ENCODE assay signal across 11 cellular contexts in genomic region chr1:59673575-59674467, GRCh38.
DNase-seq lines count a peak whose midpoint lies in the region; ATAC-seq and TF ChIP-seq lines count a peak whose summit lies in the region.
"Had no signal": no experiment of that assay in that cellular context is flagged by ENCODE, and none has a peak within 500 bp of the region (broad histone marks: within the 10 kb centered on the region; RNA-seq: fewer than 3 reads in every experiment).

No MANE protein-coding gene starts in this region.

- H3K9me2 ChIP-seq in HCT116 (ENCODE audit: insufficient read depth), result no peaks in the 10 kb centered on the region

- TF ChIP-seq RAD21 in HCT116 (IDR thresholded peaks at IDR 0.05; ENCODE audit: low read depth), result no peak
- TF ChIP-seq RAD21 in liver (IDR thresholded peaks at IDR 0.05), result peak in 1 of 2 donors; percentile 16

- RAD21 ChIA-PET in HCT116 (lab: Charles Lee; ENCODE audit: low non-redundant PET in 1 of 2, low total read pairs in 2 of 2, uncharacterized antibody in 2 of 2, unreplicated experiment in 2 of 2), result no interaction called here

- H3K36me3 ChIP-seq in HCT116 (ENCODE audit: control insufficient read depth in 1 of 2, insufficient read depth in 2 of 2, low read length in 2 of 2) (no peaks in the 10 kb centered on the region), body of pancreas (replicated peaks in 1 of 2; ENCODE audit: insufficient read depth in 1 of 2, low read depth in 2 of 2) (no peaks in the 10 kb centered on the region), liver (ENCODE audit: control insufficient read depth in 4 of 4, insufficient read depth in 3 of 4, low read depth in 1 of 4, low read length in 3 of 4) (peaks cover 0 to 7% (median 3%) of the 10 kb centered on the region in 4 donors), spleen (no peaks in the 10 kb centered on the region)

- no peak for TF ChIP-seq CTCF in HCT116 (IDR thresholded peaks at IDR 0.05 in 2 of 3, conservative IDR thresholded peaks at IDR 0.05 in 1 of 3; ENCODE audit: borderline replicate concordance in 1 of 3, insufficient read depth in 1 of 3, low read depth in 2 of 3, low read length in 2 of 3)
- no peak for TF ChIP-seq CTCF in body of pancreas (IDR thresholded peaks at IDR 0.05)
- no peak for TF ChIP-seq CTCF in liver (IDR thresholded peaks at IDR 0.05; ENCODE audit: low read depth, low read length, missing input control)
- no peak for TF ChIP-seq CTCF in spleen (IDR thresholded peaks at IDR 0.05 in 8 of 11, conservative IDR thresholded peaks at IDR 0.05 in 3 of 11)
- TF ChIP-seq CTCF in omental fat pad (IDR thresholded peaks at IDR 0.05), result no peak

- no peaks in the 10 kb centered on the region for H4K20me1 ChIP-seq in HCT116 (ENCODE audit: insufficient read depth)

- 56 to 78% methylated on average over 15 to 16 of the region's 16 CpGs for WGBS in body of pancreas, 2 donors
- 36% methylated on average over 16 of the region's 16 CpGs for WGBS in liver
- WGBS in spleen, 5 donors, result 61 to 75% (median 64%) methylated on average over 14 to 16 of the region's 16 CpGs

- peaks cover 0 to 7% of the 10 kb centered on the region in 2 experiments; a peak in 1 of 4 replicates for H3K9me3 ChIP-seq in HCT116 (ENCODE audit: control insufficient read depth in 1 of 2, insufficient read depth in 1 of 2, low read depth in 1 of 2, low read length in 2 of 2)
- no peaks in the 10 kb centered on the region for H3K9me3 ChIP-seq in body of pancreas
- no peaks in the 10 kb centered on the region for H3K9me3 ChIP-seq in liver (ENCODE audit: control insufficient read depth in 4 of 4, low read length in 3 of 4)
- no peaks in the 10 kb centered on the region for H3K9me3 ChIP-seq in spleen

- DNase-seq in HCT116 (ENCODE audit: low read depth, low spot score), result no peak
- peak; percentile 43 to 77 (median 71) for DNase-seq in body of pancreas
- peak; percentile 76 for DNase-seq in spleen
- no peak for DNase-seq in globus pallidus (ENCODE audit: low spot score)
- DNase-seq in omental fat pad (ENCODE audit: low spot score), result no peak
- DNase-seq: activated CD4-positive, alpha-beta memory T cell treated with anti-CD3 and anti-CD28 coated beads, Interleukin-2, amount 10 ng/mL, durations not matched to agents 7 days and 5 days; activated naive CD8-positive, alpha-beta T cell treated with anti-CD3 and anti-CD28 coated beads, Interleukin-2, amount 50 U/mL, for 24 hours; NCI-H446 treated with DMSO at 0.1 percent for 48 hours had no signal

- H3K79me2 ChIP-seq in HCT116 (ENCODE audit: insufficient read depth, low read length), result no peaks in the 10 kb centered on the region

- TF ChIP-seq POLR2A in HCT116 (IDR thresholded peaks at IDR 0.05; ENCODE audit: borderline replicate concordance, extremely low read depth, insufficient read depth, insufficient read length) (no peak), body of pancreas (IDR thresholded peaks at IDR 0.05) (peak in 2 of 3 donors; percentile 42 to 46), spleen (IDR thresholded peaks at IDR 0.05) (no peak)

- CTCF ChIA-PET in HCT116 (lab: Charles Lee), result interaction anchor here (1.1 kb wide), 1 partner anchor 25 kb away, joined by 4 read pairs; no protein-coding TSS in a partner anchor

- no TSS peak for BruUV-seq in HCT116 (replicated peaks; lab: Mats Ljungman, UMichigan)

- no peak for ATAC-seq in HCT116
- ATAC-seq in body of pancreas, result peak; percentile 75
- no peak for ATAC-seq in HG03571 (IDR thresholded peaks at IDR 0.05; ENCODE audit: unreplicated experiment)
- no peak for ATAC-seq in omental fat pad (ENCODE audit: low FRiP score)
- ATAC-seq in GM19395 (IDR thresholded peaks at IDR 0.05; ENCODE audit: unreplicated experiment), result no peak

- H3K4me1 ChIP-seq in HCT116 (ENCODE audit: control insufficient read depth in 1 of 2, insufficient read depth in 2 of 2, low read length in 2 of 2), result peaks cover 11 to 31% of the 10 kb centered on the region in 2 experiments; a peak in 3 of 4 replicates
- peaks cover 69% of the 10 kb centered on the region for H3K4me1 ChIP-seq in body of pancreas
- H3K4me1 ChIP-seq in liver (ENCODE audit: control insufficient read depth in 4 of 4, insufficient read depth in 4 of 4, low read length in 3 of 4), result peaks cover 9 to 24% (median 17%) of the 10 kb centered on the region in 4 donors
- peaks cover 0 to 49% (median 18%) of the 10 kb centered on the region in 6 donors for H3K4me1 ChIP-seq in spleen

- peak overlapping the region; percentile 43; the same call in 1 of the 2 replicates for H3K4me2 ChIP-seq in HCT116 (ENCODE audit: low read length)

- no peak overlapping the region for H2AFZ ChIP-seq in HCT116 (ENCODE audit: low read depth, low read length, poor library complexity, severe bottlenecking)

- intact Hi-C loops in HCT116 (cut with micrococcal nuclease) (loop anchor here (10.0 kb wide), 1 partner anchor 249 kb away; no protein-coding TSS in a partner anchor), body of pancreas (cut with DNase I) (no loop called here), spleen (cut with DNase I; ENCODE audit: low total_unique reads) (no loop called here)

- H3K4me3 ChIP-seq in HCT116 (replicated peaks in 1 of 2; ENCODE audit: low read depth in 1 of 2, low read length in 2 of 2), result no peak overlapping the region
- no peak overlapping the region for H3K4me3 ChIP-seq in body of pancreas
- no peak overlapping the region for H3K4me3 ChIP-seq in liver (ENCODE audit: low read depth in 1 of 3, low read length in 3 of 3)
- H3K4me3 ChIP-seq in spleen, result no peak overlapping the region

- H3K27me3 ChIP-seq in HCT116 (ENCODE audit: insufficient read depth, low read length), result no peaks in the 10 kb centered on the region
- H3K27me3 ChIP-seq in body of pancreas, result no peaks in the 10 kb centered on the region
- no peaks in the 10 kb centered on the region for H3K27me3 ChIP-seq in liver (ENCODE audit: control insufficient read depth in 4 of 4, insufficient read depth in 4 of 4, low read length in 3 of 4)
- H3K27me3 ChIP-seq in spleen (replicated peaks in 1 of 7), result no peaks in the 10 kb centered on the region

- POLR2A ChIA-PET in HCT116 (lab: Charles Lee), result no interaction called here

- H3K27ac ChIP-seq in HCT116 (ENCODE audit: low read depth, low read length) (no peak overlapping the region), body of pancreas (peak overlapping the region; percentile 26 to 84 (median 70)), liver (ENCODE audit: low read depth in 1 of 2, low read length in 2 of 2) (peak overlapping the region; percentile 76 to 78), spleen (peak overlapping the region in 7 of 8 donors; percentile 41 to 81 (median 71))

- no peak overlapping the region for H3K9ac ChIP-seq in HCT116 (ENCODE audit: low read length)
- peak overlapping the region in 1 of 2 donors; percentile 54 for H3K9ac ChIP-seq in liver (ENCODE audit: low read depth in 1 of 2, low read length in 2 of 2)

TF ChIP-seq in HCT116, 20 proteins besides CTCF, POLR2A, EP300 and RAD21:
- TF ChIP-seq ATF3 (IDR thresholded peaks at IDR 0.05), result no peak
- TF ChIP-seq EZH2 (IDR thresholded peaks at IDR 0.05), result no peak
- TF ChIP-seq SIN3A (IDR thresholded peaks at IDR 0.05; ENCODE audit: low read depth), result no peak
- no peak for TF ChIP-seq ELF1 (IDR thresholded peaks at IDR 0.05; ENCODE audit: borderline replicate concordance, low read depth)
- TF ChIP-seq ZFX (IDR thresholded peaks at IDR 0.05), result no peak
- no peak for TF ChIP-seq YY1 (IDR thresholded peaks at IDR 0.05; ENCODE audit: extremely low read depth, insufficient replicate concordance, low read depth, low read length)
- no peak for TF ChIP-seq SP1 (IDR thresholded peaks at IDR 0.05; ENCODE audit: low read depth)

TF ChIP-seq in liver, 16 proteins besides CTCF, POLR2A, EP300 and RAD21 (continues in another document):
- TF ChIP-seq RXRA (IDR thresholded peaks at IDR 0.05) (peak in 1 of 2 donors; percentile 23), TAF1 (conservative IDR thresholded peaks at IDR 0.05) (no peak), EGR1 (IDR thresholded peaks at IDR 0.05; ENCODE audit: low read depth in 2 of 2) (no peak), ZBTB33 (IDR thresholded peaks at IDR 0.05) (no peak), FOXA1 (IDR thresholded peaks at IDR 0.05) (no peak), SP1 (IDR thresholded peaks at IDR 0.05) (no peak), HNF4G (IDR thresholded peaks at IDR 0.05) (no peak)

Comparison
In these comparisons a context has a peak if more than half of its experiments do, and no peak if none do; other contexts are left out.
1. DNase-seq: peak in body of pancreas (4 of 4) and spleen (single experiment); none in HCT116 (single experiment), globus pallidus (single experiment) and omental fat pad (single experiment).
2. POLR2A ChIP-seq: peak in body of pancreas (2 of 3); none in HCT116 (single experiment) and spleen (0 of 3).